20 cellular contexts compared by ENCODE assay signal in genomic region chr6:72699142-72699541, GRCh38.
DNase-seq lines count a peak whose midpoint lies in the region; ATAC-seq and FAIRE-seq lines count a peak whose summit lies in the region.
"Had no signal": no experiment of that assay in that cellular context is flagged by ENCODE, and none has a peak within 500 bp of the region (broad histone marks: within the 10 kb centered on the region; RNA-seq: fewer than 3 reads in every experiment).

No MANE protein-coding gene starts in this region.

- H3K27ac Mint-ChIP-seq in activated T-cell treated with anti-CD3 and anti-CD28 coated beads, Interleukin-2, amount 50 U/mL, for 72 hours = no peak overlapping the region
- H3K27ac Mint-ChIP-seq: CD4-positive, alpha-beta memory T cell had no signal

- no peak overlapping the region for H3K4me3 Mint-ChIP-seq in activated T-cell treated with anti-CD3 and anti-CD28 coated beads, Interleukin-2, amount 50 U/mL, for 72 hours
- H3K4me3 Mint-ChIP-seq: CD4-positive, alpha-beta memory T cell had no signal

- H3K4me1 Mint-ChIP-seq in activated T-cell treated with anti-CD3 and anti-CD28 coated beads, Interleukin-2, amount 50 U/mL, for 72 hours (ENCODE audit: low read depth) = no peaks in the 10 kb centered on the region
- H3K4me1 Mint-ChIP-seq: CD4-positive, alpha-beta memory T cell had no signal

- no peaks in the 10 kb centered on the region for H3K9me3 Mint-ChIP-seq in activated T-cell treated with anti-CD3 and anti-CD28 coated beads, Interleukin-2, amount 50 U/mL, for 72 hours

- FAIRE-seq in RCC 7860 (lab: Jason Lieb, UNC) = peak; percentile 2
- FAIRE-seq: GM18507 had no signal

- H3K36me3 Mint-ChIP-seq in activated T-cell treated with anti-CD3 and anti-CD28 coated beads, Interleukin-2, amount 50 U/mL, for 72 hours (ENCODE audit: insufficient read depth in 2 of 2) = peaks cover 0 to 1% of the 10 kb centered on the region in 2 donors
- H3K36me3 Mint-ChIP-seq: CD4-positive, alpha-beta memory T cell had no signal

- DNase-seq in ELR (ENCODE audit: low read depth) (peak; percentile 22), RCC 7860 (ENCODE audit: low spot score) (peak; percentile 5), kidney tubule cell (ENCODE audit: low spot score) (peak; percentile 50), amygdala (lab: John Stamatoyannopoulos, UW) (no peak), NCI-H526 treated with DMSO at 0.1 percent for 48 hours (lab: John Stamatoyannopoulos, UW) (no peak)
- no peak for DNase-seq in activated T-cell treated with anti-CD3 and anti-CD28 coated beads, Interleukin-2, amount 50 U/mL, for 72 hours
- DNase-seq: BE2C; CD4-positive, alpha-beta memory T cell; DND-41; Kasumi-1; NCI-H1092 treated with DMSO at 0.1 percent for 48 hours; NCI-H1694 treated with DMSO at 0.1 percent for 48 hours; NCI-H446 treated with DMSO at 0.1 percent for 48 hours; NCI-H82; Peyer's patch; SHP77; T-helper 2 cell had no signal

- H3K27me3 Mint-ChIP-seq in activated T-cell treated with anti-CD3 and anti-CD28 coated beads, Interleukin-2, amount 50 U/mL, for 72 hours (ENCODE audit: low read depth) = no peaks in the 10 kb centered on the region
- H3K27me3 Mint-ChIP-seq: CD4-positive, alpha-beta memory T cell had no signal

- peak; percentile 47 for ATAC-seq in HG02870 (IDR thresholded peaks at IDR 0.05; ENCODE audit: unreplicated experiment)
- ATAC-seq in HG02763 (IDR thresholded peaks at IDR 0.05; ENCODE audit: unreplicated experiment) = no peak
- no peak for ATAC-seq in activated T-cell treated with anti-CD3 and anti-CD28 coated beads, Interleukin-2, amount 50 U/mL, for 72 hours (replicated peaks in 1 of 2)

Comparison
In these comparisons a context has a peak if more than half of its experiments do, and no peak if none do; other contexts are left out.
1. DNase-seq: peak in ELR (single experiment), RCC 7860 (single experiment) and kidney tubule cell (single experiment); none in activated T-cell treated with anti-CD3 and anti-CD28 coated beads, Interleukin-2, amount 50 U/mL, for 72 hours (0 of 2), amygdala (0 of 56) and NCI-H526 treated with DMSO at 0.1 percent for 48 hours (single experiment).